ENCODE assay signal across 11 cellular contexts in genomic region chr1:203084588-203085527, GRCh38. TPM values are rescaled to one million over a fixed set of nuclear protein-coding genes. Genes with fewer than 3 reads are reported as not detected.
A peak's percentile ranks its signal among the peaks of the same experiment; 100 is the strongest.
DNase-seq lines count a peak whose midpoint lies in the region; ATAC-seq and TF ChIP-seq lines count a peak whose summit lies in the region.
"Had no signal": no experiment of that assay in that cellular context is flagged by ENCODE, and none has a peak within 500 bp of the region (broad histone marks: within the 10 kb centered on the region; RNA-seq: fewer than 3 reads in every experiment).

No MANE protein-coding gene starts in this region.

- WGBS in psoas muscle, 3 donors, result 36 to 59% (median 42%) methylated on average over 10 to 14 of the region's 14 CpGs
- WGBS in prostate gland, result 93% methylated on average over 14 of the region's 14 CpGs

- BruUV-seq in MCF 10A (replicated peaks; lab: Mats Ljungman, UMichigan), result no TSS peak

- H3K36me3 ChIP-seq in KMS-11 (ENCODE audit: insufficient read depth), result no peaks in the 10 kb centered on the region
- H3K36me3 ChIP-seq in psoas muscle (ENCODE audit: insufficient read depth in 1 of 2, low read depth in 1 of 2), result peaks cover 0 to 18% of the 10 kb centered on the region in 2 donors
- H3K36me3 ChIP-seq in prostate gland, result no peaks in the 10 kb centered on the region
- H3K36me3 ChIP-seq: right lobe of liver had no signal

- no peaks in the 10 kb centered on the region for H3K9me3 Mint-ChIP-seq in MCF 10A (ENCODE audit: unreplicated experiment)

- H3K4me3 Mint-ChIP-seq in MCF 10A (ENCODE audit: unreplicated experiment), result no peak overlapping the region

- intact Hi-C loops in MCF 10A (cut with micrococcal nuclease) (no loop called here), psoas muscle (cut with DNase I) (loop anchor here in 1 of 2 donors (1.0 to 5.0 kb wide), 2 partner anchors 42 to 46 kb away; partner anchors contain the start of gene ADORA1), prostate gland (cut with DNase I) (no loop called here)

- H3K9me3 ChIP-seq in psoas muscle, result no peaks in the 10 kb centered on the region
- H3K9me3 ChIP-seq in prostate gland, result no peaks in the 10 kb centered on the region
- H3K9me3 ChIP-seq: right lobe of liver had no signal

- peaks cover 21% of the 10 kb centered on the region for H3K27me3 Mint-ChIP-seq in MCF 10A (ENCODE audit: insufficient read depth, unreplicated experiment)

- no peak overlapping the region for H3K4me2 ChIP-seq in KMS-11

- H3K4me1 ChIP-seq in KMS-11 (ENCODE audit: low read depth, poor library complexity, severe bottlenecking), result no peaks in the 10 kb centered on the region
- H3K4me1 ChIP-seq in psoas muscle, result peaks cover 27% of the 10 kb centered on the region
- no peaks in the 10 kb centered on the region for H3K4me1 ChIP-seq in prostate gland (replicated peaks)

- ATAC-seq in psoas muscle, result peak; percentile 58 to 79 (median 70)
- ATAC-seq in GM21360 (IDR thresholded peaks at IDR 0.05; ENCODE audit: unreplicated experiment), result no peak

- H3K79me2 ChIP-seq in KMS-11 (ENCODE audit: insufficient read depth, low read depth), result no peaks in the 10 kb centered on the region

- no peaks in the 10 kb centered on the region for H4K20me1 ChIP-seq in KMS-11 (ENCODE audit: insufficient read depth)

- H3K27ac ChIP-seq in KMS-11, result no peak overlapping the region
- peak overlapping the region; percentile 97 for H3K27ac ChIP-seq in psoas muscle
- H3K27ac ChIP-seq in prostate gland, result no peak overlapping the region
- H3K27ac ChIP-seq: right lobe of liver had no signal

- CTCF ChIA-PET in MCF 10A (lab: Yijun Ruan, JAX), result interaction anchor here (0.6 to 1.7 kb wide), 11 partner anchors 13 to 1279 kb away, joined by 3 to 7 read pairs (median 3); no protein-coding TSS in a partner anchor

- no peak overlapping the region for H2AFZ ChIP-seq in KMS-11 (ENCODE audit: low read depth)

- POLR2A ChIA-PET in MCF 10A (lab: Yijun Ruan, JAX), result interaction anchor here (0.6 to 1.5 kb wide), 2 partner anchors 16 to 18 kb away, joined by 4 to 5 read pairs; no protein-coding TSS in a partner anchor

- H3K27ac Mint-ChIP-seq in MCF 10A (ENCODE audit: low read depth, unreplicated experiment), result no peak overlapping the region

- TF ChIP-seq CTCF in KMS-11 (conservative IDR thresholded peaks at IDR 0.05; ENCODE audit: low read depth, low read length) (peak; percentile 58), MCF 10A (IDR thresholded peaks at IDR 0.05; ENCODE audit: unreplicated experiment) (peak; percentile 86), psoas muscle (IDR thresholded peaks at IDR 0.05) (peak; percentile 79), prostate gland (IDR thresholded peaks at IDR 0.05) (no peak)

- no peak overlapping the region for H3K9ac ChIP-seq in KMS-11

- DNase-seq in GM03348 (ENCODE audit: low spot score), result peak; percentile 48
- peak; percentile 41 for DNase-seq in MCF 10A (ENCODE audit: unreplicated experiment)
- peak; percentile 68 to 87 for DNase-seq in psoas muscle
- no peak for DNase-seq in NCI-H2081 (lab: John Stamatoyannopoulos, UW)
- DNase-seq in inferior parietal cortex (ENCODE audit: extremely low spot score), result no peak
- DNase-seq in prostate gland (ENCODE audit: low spot score), result no peak
- DNase-seq: effector memory CD4-positive, alpha-beta T cell had no signal

- TF ChIP-seq POLR2A in prostate gland (IDR thresholded peaks at IDR 0.05), result no peak

- no peak overlapping the region for H3K4me3 ChIP-seq in KMS-11 (IDR thresholded peaks at IDR 0.05; ENCODE audit: insufficient read depth, low read depth, low read length)
- peak overlapping the region; percentile 99 for H3K4me3 ChIP-seq in psoas muscle
- no peak overlapping the region for H3K4me3 ChIP-seq in prostate gland
- H3K4me3 ChIP-seq: right lobe of liver had no signal

- H3K36me3 Mint-ChIP-seq in MCF 10A (ENCODE audit: insufficient read depth, unreplicated experiment), result no peaks in the 10 kb centered on the region

- no peaks in the 10 kb centered on the region for H3K27me3 ChIP-seq in KMS-11 (ENCODE audit: insufficient read depth, low read depth)
- H3K27me3 ChIP-seq in psoas muscle (ENCODE audit: insufficient read depth in 3 of 3, low read length in 2 of 3), result no peaks in the 10 kb centered on the region
- no peaks in the 10 kb centered on the region for H3K27me3 ChIP-seq in prostate gland (replicated peaks; ENCODE audit: insufficient read depth)
- H3K27me3 ChIP-seq: right lobe of liver had no signal

- no peaks in the 10 kb centered on the region for H3K4me1 Mint-ChIP-seq in MCF 10A (ENCODE audit: insufficient read depth, unreplicated experiment)

RNA-seq across cellular contexts. Expression of gene MYOG, which starts 1.0 kb away (rescaled TPM):
- not detected in 2 replicates for total RNA-seq in MCF 10A (2022)
- total RNA-seq in psoas muscle, result 100 to 1,000 TPM in 3 of 4 donors, 10 to 100 TPM in 1; 42.9 to 451 (median 253) TPM
- polyA plus RNA-seq in psoas muscle, result 100 to 1,000 TPM in 1 of 3 donors, 10 to 100 TPM in 1, 1 to 10 TPM in 1; 9.7 to 160 (median 59.7) TPM
- total RNA-seq in prostate gland, result 1 to 10 TPM in 1 of 2 donors, not detected in 1; 4.4 TPM
- total RNA-seq: right lobe of liver; T-helper 1 cell treated with Interleukin-12 subunit alpha and Interleukin-12 subunit beta and Interleukin-4 antibody, amounts not matched to agents 30 ng/mL and 1 ng/mL, for 36 hours had no signal

RNA-seq across cellular contexts. Expression of gene ADORA1, which starts 42.7 kb away (rescaled TPM):
- total RNA-seq in MCF 10A (2022), result 0.26 and 0.34 TPM in 2 replicates
- total RNA-seq in psoas muscle, result 10 to 100 TPM in 1 of 4 donors, 1 to 10 TPM in 3; 1.2 to 10.4 (median 6.1) TPM
- 1 to 10 TPM; 1.1 to 1.8 (median 1.3) TPM for polyA plus RNA-seq in psoas muscle
- 10 to 100 TPM in 1 of 2 donors, under 1 TPM in 1; 0.27 to 47.3 TPM for total RNA-seq in prostate gland
- total RNA-seq: T-helper 1 cell treated with Interleukin-12 subunit alpha and Interleukin-12 subunit beta and Interleukin-4 antibody, amounts not matched to agents 30 ng/mL and 1 ng/mL, for 36 hours had no signal

RNA-seq across cellular contexts. Expression of gene PPFIA4, which starts 58.6 kb away (rescaled TPM):
- total RNA-seq in MCF 10A (2022) (0.16 and 0.49 TPM in 2 replicates), psoas muscle (10 to 100 TPM; 29.1 to 99.8 (median 51.5) TPM), prostate gland (10 to 100 TPM in 1 of 2 donors, under 1 TPM in 1; 0.50 to 16.9 TPM)
- 10 to 100 TPM in 2 of 3 donors, 1 to 10 TPM in 1; 8.3 to 28.3 (median 14.1) TPM for polyA plus RNA-seq in psoas muscle

Comparison
In these comparisons a context has a peak if more than half of its experiments do, and no peak if none do; other contexts are left out.
1. DNase-seq: peak in GM03348 (single experiment), MCF 10A (single experiment) and psoas muscle (2 of 2); none in NCI-H2081 (0 of 2), inferior parietal cortex (single experiment) and prostate gland (single experiment).
2. CTCF ChIP-seq: peak in KMS-11 (single experiment), MCF 10A (single experiment) and psoas muscle (single experiment); none in prostate gland (0 of 4).
3. RNA of gene MYOG, which starts 1.0 kb away (total RNA-seq): 42.9 to 451 TPM in psoas muscle; 4.4 TPM in prostate gland and not detected in MCF 10A; every median in the first group is over 4 times any median in the second.